8 cellular contexts compared by ENCODE assay signal in the genomic region with DNA sequence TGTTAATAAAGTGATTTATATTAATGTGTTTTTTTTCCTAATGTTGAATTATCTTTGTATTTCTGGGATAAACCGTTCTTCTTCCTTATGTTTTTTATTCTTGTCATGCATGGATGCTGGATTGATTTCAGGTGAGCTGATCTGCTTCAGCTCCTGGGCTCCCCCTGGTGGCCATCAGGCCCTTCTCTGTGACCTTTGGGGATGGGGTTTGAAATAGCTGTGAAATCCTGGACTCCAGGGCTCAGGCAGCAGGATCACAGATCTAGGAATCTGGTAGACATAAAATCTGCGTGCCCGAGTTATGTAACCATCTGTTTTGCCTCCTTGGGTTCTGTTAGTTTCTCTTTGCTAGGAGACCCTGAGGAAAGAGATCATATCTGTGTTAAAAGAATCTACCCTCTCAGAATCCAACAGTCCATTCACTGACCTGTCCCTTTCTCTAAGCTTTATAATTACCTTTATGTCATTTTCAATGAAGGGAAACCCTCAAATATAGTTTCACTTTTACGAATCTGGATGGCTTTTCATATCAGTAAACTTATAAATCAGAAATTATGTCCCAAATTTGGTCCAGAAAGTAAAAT. TPM values are rescaled to one million over a fixed set of nuclear protein-coding genes. Genes with fewer than 3 reads are reported as not detected.
DNase-seq lines count a peak whose midpoint lies in the region; ATAC-seq and TF ChIP-seq lines count a peak whose summit lies in the region.

No MANE protein-coding gene starts in this region.

- no peak for ATAC-seq in GM21717 (IDR thresholded peaks at IDR 0.05; ENCODE audit: unreplicated experiment)

- no peak overlapping the region for H3K27ac ChIP-seq in C4-2B

- DNase-seq in HS-5 (ENCODE audit: low read depth) (peak; percentile 53), NOMO-1 treated with DMSO at 0.1 percent for 48 hours (lab: John Stamatoyannopoulos, UW; ENCODE audit: unreplicated experiment) (peak; percentile 34), epidermal melanocyte (ENCODE audit: insufficient read length, low spot score) (peak; percentile 84), myocyte (ENCODE audit: low read depth) (peak; percentile 81)
- peak; percentile 38 for DNase-seq in activated CD8-positive, alpha-beta memory T cell treated with anti-CD3 and anti-CD28 coated beads, Interleukin-2, amount 50 U/mL, for 24 hours (ENCODE audit: extremely low read depth)
- DNase-seq in stimulated activated CD8-positive, alpha-beta memory T cell treated with anti-CD3 and anti-CD28 coated beads, Interleukin-4, amount 100 ng/mL, for 48 hours = peak; percentile 91

- TF ChIP-seq CTCF in C4-2B (conservative IDR thresholded peaks at IDR 0.05) = peak; percentile 99

RNA-seq across cellular contexts. Expression of a gene that starts 12.2 kb away (rescaled TPM):
- total RNA-seq in myocyte = not detected in 2 replicates
- polyA plus RNA-seq in myocyte (2012) = not detected

RNA-seq across cellular contexts. Expression of a gene that starts 23.6 kb away (rescaled TPM):
- total RNA-seq in myocyte = 0.37 and 1.5 TPM in 2 replicates
- polyA plus RNA-seq in myocyte (2012) = 2.8 TPM

RNA-seq across cellular contexts. Expression of a gene that starts 26.9 kb away (rescaled TPM):
- total RNA-seq in myocyte = not detected in 2 replicates
- polyA plus RNA-seq in myocyte (2012) = 0.29 TPM

RNA-seq across cellular contexts. Expression of a gene that starts 53.3 kb away (rescaled TPM):
- total RNA-seq in myocyte = 6.8 and 8.8 TPM in 2 replicates
- 21.2 TPM for polyA plus RNA-seq in myocyte (2012)

RNA-seq across cellular contexts. Expression of a gene that starts 53.8 kb away (rescaled TPM):
- not detected in 2 replicates for total RNA-seq in myocyte
- polyA plus RNA-seq in myocyte (2012) = 0.13 TPM

Comparison
In these comparisons a context has a peak if more than half of its experiments do, and no peak if none do; other contexts are left out.
1. DNase-seq: peak in every context shown above with its lines; median percentile 91 in stimulated activated CD8-positive, alpha-beta memory T cell treated with anti-CD3 and anti-CD28 coated beads, Interleukin-4, amount 100 ng/mL, for 48 hours; 84 in epidermal melanocyte; 81 in myocyte; 53 in HS-5; 38 in activated CD8-positive, alpha-beta memory T cell treated with anti-CD3 and anti-CD28 coated beads, Interleukin-2, amount 50 U/mL, for 24 hours; 34 in NOMO-1 treated with DMSO at 0.1 percent for 48 hours.